Comparison of ENCODE assay signal across 10 cellular contexts in the genomic region with DNA sequence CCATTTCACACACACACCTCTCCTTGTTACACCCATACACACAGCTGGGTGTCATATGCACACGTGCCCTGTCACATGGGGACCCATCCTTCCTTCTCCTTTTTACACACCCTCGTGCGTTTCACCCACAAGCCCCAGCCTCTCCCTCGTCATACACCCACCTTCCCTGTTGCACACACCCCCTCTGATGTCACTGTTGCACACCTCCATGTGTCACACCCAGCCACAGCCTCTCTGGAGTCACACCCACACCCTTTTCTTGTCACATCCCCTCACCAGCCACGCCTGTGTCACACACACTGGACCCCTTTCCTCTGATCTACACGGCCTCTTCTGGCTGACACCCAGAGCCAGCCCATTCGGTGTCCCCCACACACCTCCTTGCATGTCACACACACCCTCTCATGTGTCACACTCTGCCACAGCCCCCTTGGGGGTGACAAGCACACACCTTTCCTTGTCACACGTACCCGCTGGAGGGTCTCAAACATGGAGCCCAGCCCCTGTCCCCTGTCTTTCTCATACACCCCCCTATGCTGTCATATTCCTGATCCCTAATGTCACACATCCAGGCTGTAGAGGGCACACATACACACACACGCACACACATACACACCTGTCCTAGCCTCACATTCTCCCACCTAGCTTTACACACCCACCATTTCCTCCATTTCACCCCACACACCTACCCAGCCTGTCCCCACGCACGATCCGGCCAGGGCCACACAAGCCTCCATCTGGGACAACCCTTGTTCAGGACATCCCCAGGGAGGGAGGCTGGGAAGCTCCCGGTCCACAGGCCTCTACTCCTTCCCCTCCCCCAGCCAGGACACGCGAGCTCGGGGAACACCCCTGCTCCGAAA. TPM values are rescaled to one million over a fixed set of nuclear protein-coding genes. Genes with fewer than 3 reads are reported as not detected.
DNase-seq lines count a peak whose midpoint lies in the region; ATAC-seq and TF ChIP-seq lines count a peak whose summit lies in the region.
"Had no signal": no experiment of that assay in that cellular context is flagged by ENCODE, and none has a peak within 500 bp of the region (broad histone marks: within the 10 kb centered on the region; RNA-seq: fewer than 3 reads in every experiment).

No MANE protein-coding gene starts in this region.

- H3K9me3 ChIP-seq in HAP-1 (no peaks in the 10 kb centered on the region), cardiac muscle cell (ENCODE audit: low read depth) (no peaks in the 10 kb centered on the region), spleen (no peaks in the 10 kb centered on the region), aorta (ENCODE audit: control insufficient read depth, low read length) (no peaks in the 10 kb centered on the region)

- in situ Hi-C loops in HAP-1 (cut with MboI; ENCODE audit: low sequenced_read_pairs) = no loop called here

- H3K27ac ChIP-seq in cardiac muscle cell (no peak overlapping the region), spleen (peak overlapping the region in 2 of 8 donors; percentile 45 to 48), aorta (ENCODE audit: low read depth in 1 of 2, low read length in 2 of 2) (no peak overlapping the region)

- TF ChIP-seq CTCF in cardiac muscle cell (IDR thresholded peaks at IDR 0.05; ENCODE audit: low read depth, low read length) = no peak
- no peak for TF ChIP-seq CTCF in spleen (IDR thresholded peaks at IDR 0.05 in 8 of 11, conservative IDR thresholded peaks at IDR 0.05 in 3 of 11)

- WGBS in spleen, 5 donors = 15 to 19% (median 19%) methylated on average over 18 of the region's 18 CpGs
- WGBS in aorta, 2 donors = 18 to 21% methylated on average over 18 of the region's 18 CpGs

- ATAC-seq in aorta (ENCODE audit: low FRiP score) (no peak), HG02973 (IDR thresholded peaks at IDR 0.05; ENCODE audit: unreplicated experiment) (no peak), HG02884 (IDR thresholded peaks at IDR 0.05; ENCODE audit: unreplicated experiment) (no peak)
- ATAC-seq: Panc1 had no signal

- peak in 1 of 2 experiments; percentile 28 for DNase-seq in HAP-1 (ENCODE audit: low spot score in 2 of 2)
- DNase-seq in activated CD4-positive, alpha-beta T cell treated with anti-CD3 and anti-CD28 coated beads, Interleukin-2, amount 50 U/mL, for 48 hours = peak; percentile 17 to 32
- DNase-seq in cardiac muscle cell (ENCODE audit: low read depth in 1 of 2, low spot score in 1 of 2) = no peak
- DNase-seq in spleen = no peak
- DNase-seq in aorta = no peak
- DNase-seq in NCI-H1105 treated with DMSO at 0.1 percent for 48 hours (lab: John Stamatoyannopoulos, UW) = no peak

- H3K4me1 ChIP-seq in HAP-1 = no peaks in the 10 kb centered on the region
- H3K4me1 ChIP-seq in cardiac muscle cell (ENCODE audit: low read depth) = no peaks in the 10 kb centered on the region
- peaks cover 6 to 40% (median 28%) of the 10 kb centered on the region in 6 donors for H3K4me1 ChIP-seq in spleen
- no peaks in the 10 kb centered on the region for H3K4me1 ChIP-seq in aorta (ENCODE audit: control insufficient read depth in 1 of 2, insufficient read depth in 2 of 2, low read length in 2 of 2)

- H3K27me3 ChIP-seq in HAP-1 (ENCODE audit: low read depth) (peaks cover 17% of the 10 kb centered on the region), cardiac muscle cell (peaks cover 58% of the 10 kb centered on the region), spleen (replicated peaks in 1 of 7) (peaks cover 0 to 99% (median 42%) of the 10 kb centered on the region in 7 donors), aorta (ENCODE audit: control insufficient read depth in 1 of 2, insufficient read depth in 2 of 2, low read length in 1 of 2) (no peaks in the 10 kb centered on the region)

- TF ChIP-seq POLR2A in spleen (IDR thresholded peaks at IDR 0.05) = no peak

- peak overlapping the region; percentile 20; the same call in 1 of the 2 replicates for H3K4me3 ChIP-seq in HAP-1
- H3K4me3 ChIP-seq in cardiac muscle cell = peak overlapping the region; percentile 19
- H3K4me3 ChIP-seq in spleen = peak overlapping the region; percentile 18 to 70 (median 27)
- no peak overlapping the region for H3K4me3 ChIP-seq in aorta (ENCODE audit: low read length in 2 of 2)

- intact Hi-C loops in spleen (cut with DNase I; ENCODE audit: low total_unique reads) (no loop called here), aorta (cut with DNase I) (no loop called here)

- no peaks in the 10 kb centered on the region for H3K36me3 ChIP-seq in HAP-1 (replicated peaks)
- no peaks in the 10 kb centered on the region for H3K36me3 ChIP-seq in cardiac muscle cell
- H3K36me3 ChIP-seq in spleen = no peaks in the 10 kb centered on the region
- no peaks in the 10 kb centered on the region for H3K36me3 ChIP-seq in aorta (ENCODE audit: control insufficient read depth in 1 of 2, insufficient read depth in 2 of 2, low read length in 1 of 2)

RNA-seq across cellular contexts. Expression of gene NOVA2, which starts 1.4 kb away (rescaled TPM):
- total RNA-seq in cardiac muscle cell = 0.35 and 0.71 TPM in 2 replicates
- polyA plus RNA-seq in cardiac muscle cell = 0.17 and 0.42 TPM in 2 replicates
- total RNA-seq in spleen = 10 to 100 TPM in 1 of 7 donors, 1 to 10 TPM in 6; 1.8 to 12.5 (median 5.4) TPM
- polyA plus RNA-seq in spleen = under 1 TPM; 0.42 to 0.77 (median 0.50) TPM
- total RNA-seq in aorta = 10 to 100 TPM in 1 of 2 donors, 1 to 10 TPM in 1; 8.1 to 18.2 TPM
- polyA plus RNA-seq in aorta = under 1 TPM in 1 of 2 donors, not detected in 1; 0.13 TPM
- total RNA-seq: epithelial cell of proximal tubule had no signal

RNA-seq across cellular contexts. Expression of gene CCDC61, which starts 23.0 kb away (rescaled TPM):
- total RNA-seq in cardiac muscle cell (4.9 and 8.8 TPM in 2 replicates), spleen (10 to 100 TPM in 4 of 7 donors, 1 to 10 TPM in 3; 5.0 to 22.7 (median 16.6) TPM), aorta (10 to 100 TPM; 11.7 to 24.0 TPM)
- polyA plus RNA-seq in cardiac muscle cell (5.2 and 5.8 TPM in 2 replicates), spleen (10 to 100 TPM; 15.1 to 24.6 (median 16.7) TPM), aorta (10 to 100 TPM in 1 of 2 donors, under 1 TPM in 1; 0.50 to 19.4 TPM)

RNA-seq across cellular contexts. Expression of gene PGLYRP1, which starts 50.5 kb away (rescaled TPM):
- total RNA-seq in cardiac muscle cell (not detected in 2 replicates), spleen (10 to 100 TPM in 6 of 7 donors, 1 to 10 TPM in 1; 9.1 to 97.9 (median 32.3) TPM), aorta (1 to 10 TPM in 1 of 2 donors, not detected in 1; 1.4 TPM)
- polyA plus RNA-seq in cardiac muscle cell (0.20 TPM in 1 of 2 replicates, not detected in the other), spleen (10 to 100 TPM in 1 of 3 donors, 1 to 10 TPM in 2; 2.5 to 12.7 (median 8.9) TPM), aorta (1 to 10 TPM in 1 of 2 donors, not detected in 1; 1.9 TPM)
- total RNA-seq: epithelial cell of proximal tubule had no signal

RNA-seq across cellular contexts. Expression of gene NANOS2, which starts 57.7 kb away (rescaled TPM):
- not detected in 2 replicates for total RNA-seq in cardiac muscle cell
- polyA plus RNA-seq in cardiac muscle cell = not detected in 2 replicates
- not detected for total RNA-seq in spleen
- polyA plus RNA-seq in spleen = not detected
- total RNA-seq in aorta = not detected
- not detected for polyA plus RNA-seq in aorta
- total RNA-seq: epithelial cell of proximal tubule had no signal

Comparison
In these comparisons a context has a peak if more than half of its experiments do, and no peak if none do; other contexts are left out.
1. DNase-seq: peak in activated CD4-positive, alpha-beta T cell treated with anti-CD3 and anti-CD28 coated beads, Interleukin-2, amount 50 U/mL, for 48 hours (2 of 2); none in cardiac muscle cell (0 of 2), spleen (single experiment), aorta (0 of 2) and NCI-H1105 treated with DMSO at 0.1 percent for 48 hours (single experiment).
2. H3K4me3 ChIP-seq: peak in HAP-1 (single experiment), cardiac muscle cell (single experiment) and spleen (8 of 8); none in aorta (0 of 2).
3. RNA of gene PGLYRP1, which starts 50.5 kb away (total RNA-seq): 9.1 to 97.9 TPM in spleen; 1.4 TPM in aorta and not detected in cardiac muscle cell; every median in the first group is over 4 times any median in the second.